Comparison of ENCODE assay signal across 15 cellular contexts in the genomic region with DNA sequence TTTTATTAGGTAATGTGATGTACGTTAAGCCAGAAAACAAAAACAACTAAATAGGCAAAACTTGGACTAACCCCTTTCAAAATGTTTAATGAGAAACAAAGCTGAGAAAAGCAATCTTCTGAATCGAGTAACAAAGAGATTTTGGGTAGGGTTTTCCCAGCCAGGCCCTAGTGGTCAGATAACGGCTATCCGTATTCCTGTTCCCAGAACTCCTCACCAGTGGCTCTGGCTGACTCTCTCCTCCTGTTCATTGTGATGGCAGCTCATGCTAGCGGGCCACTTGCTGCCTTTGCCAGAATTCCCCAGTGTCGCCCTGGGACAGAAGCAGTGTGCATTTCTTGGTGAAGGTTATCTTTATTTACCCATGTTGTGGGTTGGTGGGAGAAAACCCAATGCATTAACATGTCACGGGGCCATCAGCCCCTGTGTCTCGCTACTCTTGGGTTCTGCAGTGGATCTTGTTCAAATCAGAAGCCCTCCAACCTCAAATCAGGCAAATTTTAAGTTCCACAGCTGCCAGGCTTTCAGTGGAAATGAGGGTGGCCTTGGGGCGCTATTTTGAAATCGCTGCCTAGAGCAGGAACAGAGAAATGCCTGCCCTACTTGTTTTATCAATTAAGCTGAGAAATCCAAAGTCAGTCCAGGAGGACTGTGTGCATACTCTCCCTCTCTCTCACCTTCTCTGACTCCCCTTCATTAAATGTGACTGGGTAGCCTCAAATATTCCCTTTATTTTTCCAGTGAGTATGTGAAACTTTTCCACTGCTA.
DNase-seq lines count a peak whose midpoint lies in the region; ATAC-seq and TF ChIP-seq lines count a peak whose summit lies in the region.
"Had no signal": no experiment of that assay in that cellular context is flagged by ENCODE, and none has a peak within 500 bp of the region (broad histone marks: within the 10 kb centered on the region; RNA-seq: fewer than 3 reads in every experiment).

No MANE protein-coding gene starts in this region.

- H3K23ac ChIP-seq in trophoblast cell (ENCODE audit: low read length): no peak overlapping the region

- H3K4me2 ChIP-seq in GM23338 (no peak overlapping the region), trophoblast cell (ENCODE audit: low read length) (no peak overlapping the region)

- H2BK12ac ChIP-seq in trophoblast cell (ENCODE audit: low read length): peak overlapping the region; percentile 37

- H3K27me3 ChIP-seq in GM23338 (ENCODE audit: insufficient read depth) (no peaks in the 10 kb centered on the region), adrenal gland (no peaks in the 10 kb centered on the region), gastroesophageal sphincter (no peaks in the 10 kb centered on the region), trophoblast cell (ENCODE audit: insufficient read depth, low read length) (no peaks in the 10 kb centered on the region)
- H3K27me3 ChIP-seq: right lobe of liver had no signal

- H3K79me2 ChIP-seq in GM23338 (replicated peaks; ENCODE audit: insufficient read depth) (no peaks in the 10 kb centered on the region), trophoblast cell (ENCODE audit: control insufficient read depth, insufficient read depth, low read length, poor library complexity) (no peaks in the 10 kb centered on the region)

- H3K4me3 Mint-ChIP-seq in GM23338: no peak overlapping the region
- H3K4me3 Mint-ChIP-seq in stimulated activated effector memory CD8-positive, alpha-beta T cell treated with anti-CD3 and anti-CD28 coated beads, Interleukin-12 subunit alpha, Interleukin-12 subunit beta, amount 100 ng/mL, for 72 hours: no peak overlapping the region
- H3K4me3 Mint-ChIP-seq: effector memory CD8-positive, alpha-beta T cell had no signal

- DNase-seq in GM23338 (ENCODE audit: low spot score): peak; percentile 55
- peak in 6 of 7 donors; percentile 45 to 71 (median 48) for DNase-seq in adrenal gland
- no peak for DNase-seq in trophoblast cell
- DNase-seq in T-helper 9 cell: no peak
- DNase-seq in stimulated activated effector memory CD8-positive, alpha-beta T cell treated with anti-CD3 and anti-CD28 coated beads, Interleukin-12 subunit alpha, Interleukin-12 subunit beta, amount 100 ng/mL, for 72 hours (ENCODE audit: low spot score in 2 of 2): no peak
- no peak for DNase-seq in globus pallidus (ENCODE audit: low spot score)
- DNase-seq: activated effector memory CD4-positive, alpha-beta T cell treated with anti-CD3 and anti-CD28 coated beads, Interleukin-2, amount 50 U/mL, for 16 hours; aorta; effector memory CD8-positive, alpha-beta T cell; GDM1; right lobe of liver; stimulated activated CD4-positive, alpha-beta T cell treated with anti-CD3 and anti-CD28 coated beads, Interleukin-4, amount 100 ng/mL, for 4 hours had no signal

- no peaks in the 10 kb centered on the region for H3K9me3 ChIP-seq in adrenal gland (replicated peaks in 1 of 3)
- no peaks in the 10 kb centered on the region for H3K9me3 ChIP-seq in gastroesophageal sphincter
- no peaks in the 10 kb centered on the region for H3K9me3 ChIP-seq in trophoblast cell (ENCODE audit: insufficient read depth, low read depth, low read length)
- H3K9me3 ChIP-seq: right lobe of liver had no signal

- peaks cover 3% of the 10 kb centered on the region for H3K79me1 ChIP-seq in trophoblast cell (ENCODE audit: low read length)

- H4K20me1 ChIP-seq in GM23338 (replicated peaks; ENCODE audit: insufficient read depth): no peaks in the 10 kb centered on the region

- H3F3A ChIP-seq in GM23338 (replicated peaks; ENCODE audit: low read depth): no peaks in the 10 kb centered on the region

- H3K9me2 ChIP-seq in GM23338 (ENCODE audit: insufficient read depth): no peaks in the 10 kb centered on the region

- ATAC-seq in GM23338 (peak; percentile 90), gastroesophageal sphincter (no peak), HG03469 (IDR thresholded peaks at IDR 0.05; ENCODE audit: unreplicated experiment) (no peak)
- no peak for ATAC-seq in stimulated activated effector memory CD8-positive, alpha-beta T cell treated with anti-CD3 and anti-CD28 coated beads, Interleukin-12 subunit alpha, Interleukin-12 subunit beta, amount 100 ng/mL, for 72 hours
- ATAC-seq: effector memory CD8-positive, alpha-beta T cell had no signal

- H3K4me1 Mint-ChIP-seq in GM23338: no peaks in the 10 kb centered on the region; the same call in 2 of the 3 replicates
- H3K4me1 Mint-ChIP-seq in stimulated activated effector memory CD8-positive, alpha-beta T cell treated with anti-CD3 and anti-CD28 coated beads, Interleukin-12 subunit alpha, Interleukin-12 subunit beta, amount 100 ng/mL, for 72 hours: no peaks in the 10 kb centered on the region

- intact Hi-C loops in adrenal gland (cut with DNase I): loop anchor here (2.0 to 10.0 kb wide), 3 partner anchors 52 to 172 kb away; no protein-coding TSS in a partner anchor

- no peak overlapping the region for H3K9ac ChIP-seq in trophoblast cell (ENCODE audit: low read length)

- no peaks in the 10 kb centered on the region for H3K4me1 ChIP-seq in GM23338 (ENCODE audit: insufficient read depth)
- H3K4me1 ChIP-seq in adrenal gland (replicated peaks in 1 of 2): peaks cover 19 to 24% of the 10 kb centered on the region in 2 donors
- H3K4me1 ChIP-seq in gastroesophageal sphincter: peaks cover 0 to 55% (median 0%) of the 10 kb centered on the region in 3 donors
- peaks cover 4% of the 10 kb centered on the region in 2 experiments for H3K4me1 ChIP-seq in trophoblast cell (ENCODE audit: control insufficient read depth in 1 of 2, insufficient read depth in 2 of 2, low read length in 2 of 2)
- H3K4me1 ChIP-seq: right lobe of liver had no signal

- peak overlapping the region; percentile 1 for H3K14ac ChIP-seq in trophoblast cell (ENCODE audit: low read length)

- peak overlapping the region; percentile 54 for H2BK120ac ChIP-seq in trophoblast cell (ENCODE audit: insufficient read depth, low read length, poor library complexity)

- no peak overlapping the region for H3K27ac Mint-ChIP-seq in GM23338
- no peak overlapping the region for H3K27ac Mint-ChIP-seq in stimulated activated effector memory CD8-positive, alpha-beta T cell treated with anti-CD3 and anti-CD28 coated beads, Interleukin-12 subunit alpha, Interleukin-12 subunit beta, amount 100 ng/mL, for 72 hours
- H3K27ac Mint-ChIP-seq: effector memory CD8-positive, alpha-beta T cell had no signal

- peak overlapping the region; percentile 47 for H4K8ac ChIP-seq in trophoblast cell (ENCODE audit: low read depth, low read length)

- H3K36me3 ChIP-seq in GM23338 (ENCODE audit: insufficient read depth) (no peaks in the 10 kb centered on the region), adrenal gland (replicated peaks in 1 of 2) (no peaks in the 10 kb centered on the region), gastroesophageal sphincter (no peaks in the 10 kb centered on the region), trophoblast cell (ENCODE audit: control insufficient read depth in 1 of 2, insufficient read depth in 2 of 2, low read length in 2 of 2) (no peaks in the 10 kb centered on the region)
- H3K36me3 ChIP-seq: right lobe of liver had no signal

- H2BK5ac ChIP-seq in trophoblast cell (ENCODE audit: low read depth, low read length, poor library complexity): peak overlapping the region; percentile 7

- H3K18ac ChIP-seq in trophoblast cell (ENCODE audit: low read length): peak overlapping the region; percentile 3

- H3K27me3 Mint-ChIP-seq in GM23338 (ENCODE audit: insufficient read depth, low read depth, poor library complexity): no peaks in the 10 kb centered on the region

- TF ChIP-seq EP300 in gastroesophageal sphincter (IDR thresholded peaks at IDR 0.05): no peak

- H3K9me3 Mint-ChIP-seq in GM23338: no peaks in the 10 kb centered on the region
- no peaks in the 10 kb centered on the region for H3K9me3 Mint-ChIP-seq in stimulated activated effector memory CD8-positive, alpha-beta T cell treated with anti-CD3 and anti-CD28 coated beads, Interleukin-12 subunit alpha, Interleukin-12 subunit beta, amount 100 ng/mL, for 72 hours
- H3K9me3 Mint-ChIP-seq: effector memory CD8-positive, alpha-beta T cell had no signal

- no peak overlapping the region for H2AK5ac ChIP-seq in trophoblast cell (ENCODE audit: low read length)

- no peak overlapping the region for H4K12ac ChIP-seq in trophoblast cell (ENCODE audit: low read depth, low read length)

- no peaks in the 10 kb centered on the region for H3K36me3 Mint-ChIP-seq in GM23338 (ENCODE audit: low read depth)
- no peaks in the 10 kb centered on the region for H3K36me3 Mint-ChIP-seq in stimulated activated effector memory CD8-positive, alpha-beta T cell treated with anti-CD3 and anti-CD28 coated beads, Interleukin-12 subunit alpha, Interleukin-12 subunit beta, amount 100 ng/mL, for 72 hours

- H3K27ac ChIP-seq in GM23338 (ENCODE audit: low read depth) (no peak overlapping the region), adrenal gland (peak overlapping the region in 4 of 5 donors; percentile 37 to 77 (median 47)), gastroesophageal sphincter (peak overlapping the region in 3 of 4 donors; percentile 33 to 74 (median 70)), trophoblast cell (ENCODE audit: low read depth, low read length) (no peak overlapping the region)
- H3K27ac ChIP-seq: right lobe of liver, SK-N-MC had no signal

- TF ChIP-seq CTCF in GM23338 (conservative IDR thresholded peaks at IDR 0.05; ENCODE audit: low read depth in 2 of 2): peak in 1 of 2 experiments; percentile 22; a peak in 1 of 4 replicates
- TF ChIP-seq CTCF in adrenal gland (IDR thresholded peaks at IDR 0.05): peak in 2 of 6 experiments; percentile 5 to 8
- TF ChIP-seq CTCF in gastroesophageal sphincter (IDR thresholded peaks at IDR 0.05): no peak

- no peak overlapping the region for H3K4me3 ChIP-seq in GM23338
- H3K4me3 ChIP-seq in adrenal gland: no peak overlapping the region
- no peak overlapping the region for H3K4me3 ChIP-seq in gastroesophageal sphincter
- H3K4me3 ChIP-seq in trophoblast cell (ENCODE audit: low read depth, low read length): no peak overlapping the region
- H3K4me3 ChIP-seq: right lobe of liver, SK-N-MC had no signal

- no peak overlapping the region for H3K4ac ChIP-seq in trophoblast cell (ENCODE audit: low read depth, low read length)

- TF ChIP-seq POLR2A in adrenal gland (IDR thresholded peaks at IDR 0.05) (no peak), gastroesophageal sphincter (IDR thresholded peaks at IDR 0.05) (no peak)

- H2AFZ ChIP-seq in GM23338 (peak overlapping the region; percentile 83; the same call in 1 of the 2 replicates), trophoblast cell (ENCODE audit: insufficient read depth, low read length, poor library complexity) (peak overlapping the region; percentile 1)

- H4K91ac ChIP-seq in trophoblast cell (ENCODE audit: low read depth, low read length): peak overlapping the region; percentile 45

- 53 to 71% (median 65%) methylated on average over 10 of the region's 10 CpGs for WGBS in adrenal gland, 4 donors
- WGBS in gastroesophageal sphincter (ENCODE audit: low coverage in 1 of 2), 2 donors: 76 to 79% methylated on average over 5 to 7 of the region's 10 CpGs
- no CpG with 5 or more reads among the region's 10 CpGs for WGBS in trophoblast cell (ENCODE audit: extremely low coverage, insufficient coverage, insufficient read length)

TF ChIP-seq in GM23338, 12 proteins besides CTCF, POLR2A, EP300 and RAD21 (continues in another document):
- TF ChIP-seq POLR2AphosphoS5 (IDR thresholded peaks at IDR 0.05; ENCODE audit: low read depth): no peak
- no peak for TF ChIP-seq ZNF114 (CRISPR knock-in tag; IDR thresholded peaks at IDR 0.05)
- no peak for TF ChIP-seq STAT1 (IDR thresholded peaks at IDR 0.05; ENCODE audit: unreplicated experiment)

Comparison
In these comparisons a context has a peak if more than half of its experiments do, and no peak if none do; other contexts are left out.
1. DNase-seq: peak in GM23338 (single experiment) and adrenal gland (6 of 7); none in trophoblast cell (0 of 2), T-helper 9 cell (single experiment), stimulated activated effector memory CD8-positive, alpha-beta T cell treated with anti-CD3 and anti-CD28 coated beads, Interleukin-12 subunit alpha, Interleukin-12 subunit beta, amount 100 ng/mL, for 72 hours (0 of 2) and globus pallidus (single experiment).
2. H3K27ac ChIP-seq: peak in adrenal gland (4 of 5) and gastroesophageal sphincter (3 of 4); none in GM23338 (single experiment) and trophoblast cell (single experiment).